In the genomic region with DNA sequence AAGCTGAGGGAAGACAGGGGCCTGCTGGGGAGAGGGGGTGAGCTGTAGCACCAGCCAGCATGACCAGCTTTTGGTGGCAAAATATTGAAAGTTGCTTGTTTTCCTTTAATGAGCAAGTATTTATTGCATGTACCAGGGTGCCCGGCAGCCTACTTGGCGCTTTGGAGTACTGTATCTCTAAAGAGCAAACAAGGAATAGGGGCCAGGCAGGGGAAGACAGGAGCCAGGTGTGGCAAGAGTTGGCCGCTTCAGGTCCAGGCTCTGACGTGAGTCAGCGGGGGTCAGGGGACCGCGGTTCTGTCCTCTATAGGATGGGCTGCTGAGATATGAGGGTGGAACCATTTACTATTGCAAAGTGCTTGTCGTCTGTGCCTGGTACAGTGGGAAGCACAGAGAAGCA, we compare ENCODE assay signal across 27 cellular contexts.
DNase-seq lines count a peak whose midpoint lies in the region; ATAC-seq and TF ChIP-seq lines count a peak whose summit lies in the region.
"Had no signal": no experiment of that assay in that cellular context is flagged by ENCODE, and none has a peak within 500 bp of the region (broad histone marks: within the 10 kb centered on the region; RNA-seq: fewer than 3 reads in every experiment).

No MANE protein-coding gene starts in this region.

- no peak overlapping the region for H4K8ac ChIP-seq in neuronal stem cell (ENCODE audit: low read depth, low read length)

- intact Hi-C loops in body of pancreas (cut with DNase I), result no loop called here

- H3K36me3 ChIP-seq in body of pancreas (replicated peaks in 1 of 2; ENCODE audit: insufficient read depth in 1 of 2, low read depth in 2 of 2) (no peaks in the 10 kb centered on the region), neuronal stem cell (replicated peaks in 1 of 2; ENCODE audit: control insufficient read depth in 2 of 2, insufficient read depth in 2 of 2, low read length in 2 of 2) (no peaks in the 10 kb centered on the region), Karpas-422 (ENCODE audit: insufficient read depth, low read length) (no peaks in the 10 kb centered on the region)

- H3K27ac ChIP-seq in body of pancreas (peak overlapping the region in 1 of 4 donors; percentile 21), neuronal stem cell (replicated peaks; ENCODE audit: low read length) (no peak overlapping the region), substantia nigra (ENCODE audit: low read depth, low read length, poor library complexity, severe bottlenecking) (peak overlapping the region; percentile 54), Karpas-422 (ENCODE audit: low read length) (no peak overlapping the region)
- H3K27ac ChIP-seq: PC-9 had no signal

- no peak overlapping the region for H3K4me3 Mint-ChIP-seq in endothelial cell (ENCODE audit: unreplicated experiment)
- H3K4me3 Mint-ChIP-seq: CD4-positive, alpha-beta memory T cell had no signal

- DNase-seq in body of pancreas, result peak in 2 of 4 donors; percentile 54 to 60
- no peak for DNase-seq in endothelial cell (ENCODE audit: low spot score)
- DNase-seq in neuronal stem cell (ENCODE audit: low spot score), result no peak
- DNase-seq in substantia nigra (lab: John Stamatoyannopoulos, UW), result no peak
- no peak for DNase-seq in NCI-H2081 (lab: John Stamatoyannopoulos, UW)
- DNase-seq in Karpas-422, result no peak
- no peak for DNase-seq in activated T-cell treated with anti-CD3 and anti-CD28 coated beads, Interleukin-2, amount 50 U/mL, for 1 hour
- DNase-seq: C1 segment of cervical spinal cord; CD4-positive, alpha-beta memory T cell; DMS 273 treated with DMSO at 0.1 percent for 48 hours; DMS79; EL; GDM1; H7; MV-4-11; NCI-H1105; NCI-H1436 treated with DMSO at 0.1 percent for 48 hours; NCI-H187 treated with DMSO at 0.1 percent for 48 hours; NCI-H2107; NCI-H526; NCI-H82; NK-92 treated with Interleukin-12 subunit alpha and Interleukin-12 subunit beta, amount 100 ng/mL, for 24 hours; PC-9; RPMI8226; SHP77 had no signal

- H3K79me2 ChIP-seq in Karpas-422 (ENCODE audit: low read length), result no peaks in the 10 kb centered on the region

- H3K27ac Mint-ChIP-seq in endothelial cell (ENCODE audit: unreplicated experiment), result peak overlapping the region; percentile 16

- no peaks in the 10 kb centered on the region for H3K9me3 ChIP-seq in body of pancreas
- no peaks in the 10 kb centered on the region for H3K9me3 ChIP-seq in neuronal stem cell (replicated peaks in 1 of 2; ENCODE audit: control insufficient read depth in 2 of 2, insufficient read depth in 1 of 2, low read depth in 1 of 2, low read length in 2 of 2)
- H3K9me3 ChIP-seq in Karpas-422 (ENCODE audit: low read length), result no peaks in the 10 kb centered on the region

- no peak overlapping the region for H3K23ac ChIP-seq in neuronal stem cell (ENCODE audit: low read depth, low read length, poor library complexity)

- no peak for TF ChIP-seq CTCF in body of pancreas (IDR thresholded peaks at IDR 0.05)
- TF ChIP-seq CTCF in endothelial cell (IDR thresholded peaks at IDR 0.05; ENCODE audit: unreplicated experiment), result no peak

- no peak overlapping the region for H2BK12ac ChIP-seq in neuronal stem cell (ENCODE audit: low read length)

- H2BK120ac ChIP-seq in neuronal stem cell (ENCODE audit: low read depth, low read length), result no peak overlapping the region

- H3K14ac ChIP-seq in neuronal stem cell (ENCODE audit: low read length), result no peak overlapping the region

- H2BK15ac ChIP-seq in neuronal stem cell (ENCODE audit: low read length), result no peak overlapping the region

- WGBS in body of pancreas, 2 donors, result 52 to 60% methylated on average over 8 of the region's 8 CpGs
- no CpG with 5 or more reads among the region's 8 CpGs for whole genome bisulfite sequencing in neuronal stem cell (ENCODE audit: extremely low coverage in 2 of 2, insufficient read length in 2 of 2, insufficient replicate concordance in 1 of 2), 2 donors

- H3K9ac ChIP-seq in neuronal stem cell (ENCODE audit: low read depth, low read length, poor library complexity), result no peak overlapping the region
- H3K9ac ChIP-seq in Karpas-422 (ENCODE audit: low read length), result no peak overlapping the region

- peaks cover 10% of the 10 kb centered on the region for H3K27me3 Mint-ChIP-seq in endothelial cell (ENCODE audit: unreplicated experiment)

- no peaks in the 10 kb centered on the region for H4K20me1 ChIP-seq in Karpas-422 (ENCODE audit: insufficient read depth, low read depth, low read length)

- H3K4me3 ChIP-seq in body of pancreas (no peak overlapping the region), neuronal stem cell (ENCODE audit: low read length in 2 of 2) (no peak overlapping the region), Karpas-422 (ENCODE audit: low read length) (no peak overlapping the region)
- H3K4me3 ChIP-seq: GM12878, K562, PC-9 had no signal

- no peak overlapping the region for H3K4ac ChIP-seq in neuronal stem cell (ENCODE audit: low read length)

- peak; percentile 33 for ATAC-seq in body of pancreas
- ATAC-seq: GM12878, K562 had no signal

- H2BK5ac ChIP-seq in neuronal stem cell (ENCODE audit: low read length), result no peak overlapping the region

- peaks cover 18% of the 10 kb centered on the region for H3K4me1 ChIP-seq in body of pancreas
- peaks cover 2 to 14% of the 10 kb centered on the region in 2 donors for H3K4me1 ChIP-seq in neuronal stem cell (ENCODE audit: control insufficient read depth in 2 of 2, insufficient read depth in 1 of 2, low read depth in 1 of 2, low read length in 2 of 2)
- no peaks in the 10 kb centered on the region for H3K4me1 ChIP-seq in Karpas-422 (ENCODE audit: low read length)

- H3K27me3 ChIP-seq in body of pancreas (no peaks in the 10 kb centered on the region), neuronal stem cell (ENCODE audit: control insufficient read depth in 3 of 3, insufficient read depth in 3 of 3, low read depth in 1 of 3, low read length in 3 of 3) (no peaks in the 10 kb centered on the region), Karpas-422 (ENCODE audit: low read length) (no peaks in the 10 kb centered on the region)

- TF ChIP-seq POLR2A in body of pancreas (IDR thresholded peaks at IDR 0.05), result no peak

- no peaks in the 10 kb centered on the region for H3K9me3 Mint-ChIP-seq in endothelial cell (ENCODE audit: unreplicated experiment)
- H3K9me3 Mint-ChIP-seq: CD4-positive, alpha-beta memory T cell had no signal

- peaks cover 22% of the 10 kb centered on the region for H3K4me1 Mint-ChIP-seq in endothelial cell (ENCODE audit: unreplicated experiment)

- no peaks in the 10 kb centered on the region for H3K9me2 ChIP-seq in Karpas-422 (replicated peaks; ENCODE audit: insufficient read depth, low read length)

- H4K91ac ChIP-seq in neuronal stem cell (ENCODE audit: low read depth, low read length, poor library complexity), result no peak overlapping the region

- no peak overlapping the region for H3K4me2 ChIP-seq in neuronal stem cell (ENCODE audit: insufficient read depth, low read length, poor library complexity, severe bottlenecking)
- no peak overlapping the region for H3K4me2 ChIP-seq in Karpas-422 (ENCODE audit: low read depth, low read length, poor library complexity, severe bottlenecking)
- H3K4me2 ChIP-seq: PC-9 had no signal

- peaks cover 28% of the 10 kb centered on the region for H3K36me3 Mint-ChIP-seq in endothelial cell (ENCODE audit: low read depth, unreplicated experiment)

- H3K79me1 ChIP-seq in neuronal stem cell (ENCODE audit: low read depth, low read length), result no peaks in the 10 kb centered on the region

- no peak overlapping the region for H3K18ac ChIP-seq in neuronal stem cell (ENCODE audit: low read length)

- no peak overlapping the region for H2AFZ ChIP-seq in neuronal stem cell (ENCODE audit: low read length)
- H2AFZ ChIP-seq in Karpas-422 (ENCODE audit: low read length), result no peak overlapping the region
- H2AFZ ChIP-seq: PC-9 had no signal

- peak overlapping the region; percentile 10 for H2AK5ac ChIP-seq in neuronal stem cell (ENCODE audit: low read depth, low read length)
